ENCODE assay signal across 8 cellular contexts in the genomic region with DNA sequence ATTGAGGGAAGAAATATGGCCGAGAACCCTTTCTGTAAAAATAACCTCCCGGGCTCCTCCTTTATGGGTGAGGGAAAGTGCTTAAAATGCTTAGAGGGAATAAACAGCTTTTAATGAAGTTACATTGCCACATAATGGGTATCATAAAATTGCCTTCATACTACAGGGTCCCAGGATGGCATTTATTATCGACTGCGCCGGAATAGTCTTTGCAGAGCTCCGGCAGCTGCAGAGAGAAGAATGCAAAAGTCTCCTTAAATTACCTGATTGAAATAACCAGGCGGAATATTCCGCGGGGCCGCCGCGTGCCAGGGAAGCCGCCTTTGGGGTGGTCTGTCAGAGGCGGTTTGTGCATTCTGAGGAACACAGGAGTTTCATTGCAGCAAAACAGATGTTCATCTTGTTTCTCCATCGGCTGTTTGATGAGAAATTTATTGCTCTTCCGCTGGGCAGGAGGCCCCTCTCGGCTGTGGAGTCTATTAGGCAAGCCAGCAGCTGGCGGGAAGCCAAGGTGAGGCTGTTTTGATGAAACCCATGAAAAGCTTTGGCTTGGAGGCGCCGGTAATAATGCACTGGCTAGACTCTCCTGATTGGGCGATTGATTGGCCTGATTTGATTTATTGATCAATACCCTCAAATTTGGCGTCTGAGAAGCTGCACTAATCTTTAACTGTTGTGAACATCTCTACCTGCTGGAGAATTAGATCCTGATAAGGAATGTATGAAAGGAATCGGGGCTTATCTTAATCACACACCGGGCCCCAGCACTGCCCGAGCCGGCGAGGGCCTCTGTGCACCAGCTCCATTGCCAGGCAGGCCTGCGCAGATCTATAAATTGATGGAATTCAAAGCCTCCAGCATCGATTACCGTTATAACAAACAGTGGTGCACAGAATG.
DNase-seq lines count a peak whose midpoint lies in the region; ATAC-seq and TF ChIP-seq lines count a peak whose summit lies in the region.

No MANE protein-coding gene starts in this region.

- peaks cover 0 to 72% (median 0%) of the 10 kb centered on the region in 4 donors for H3K27me3 ChIP-seq in esophagus squamous epithelium

- no peak for ATAC-seq in activated CD4-positive, alpha-beta T cell treated with anti-CD3 and anti-CD28 coated beads for 36 hours
- no peak for ATAC-seq in HG03565 (IDR thresholded peaks at IDR 0.05; ENCODE audit: unreplicated experiment)

- CTCF ChIA-PET in activated CD4-positive, alpha-beta T cell treated with anti-CD3 and anti-CD28 coated beads for 36 hours (lab: Charles Lee): no interaction called here
- CTCF ChIA-PET in Calu3 (lab: Charles Lee): no interaction called here

- H3K4me1 ChIP-seq in esophagus squamous epithelium: peaks cover 0 to 14% (median 0%) of the 10 kb centered on the region in 3 donors

- H3K27me3 Mint-ChIP-seq in activated CD4-positive, alpha-beta T cell treated with anti-CD3 and anti-CD28 coated beads for 36 hours: peaks cover 16% of the 10 kb centered on the region
- H3K27me3 Mint-ChIP-seq in type B pancreatic cell (peaks cover 42% of the 10 kb centered on the region), Calu3 (ENCODE audit: unreplicated experiment) (peaks cover 99% of the 10 kb centered on the region)

- no peaks in the 10 kb centered on the region for H3K4me1 Mint-ChIP-seq in activated CD4-positive, alpha-beta T cell treated with anti-CD3 and anti-CD28 coated beads for 36 hours
- H3K4me1 Mint-ChIP-seq in type B pancreatic cell (ENCODE audit: unreplicated experiment) (peaks cover 36% of the 10 kb centered on the region), Calu3 (ENCODE audit: low read depth, unreplicated experiment) (no peaks in the 10 kb centered on the region)

- no peak overlapping the region for H3K4me3 Mint-ChIP-seq in activated CD4-positive, alpha-beta T cell treated with anti-CD3 and anti-CD28 coated beads for 36 hours
- H3K4me3 Mint-ChIP-seq in type B pancreatic cell (peak overlapping the region; percentile 39), Calu3 (ENCODE audit: low read depth, unreplicated experiment) (no peak overlapping the region)

- DNase-seq in activated CD4-positive, alpha-beta T cell treated with anti-CD3 and anti-CD28 coated beads for 36 hours: peak; percentile 21
- no peak for DNase-seq in activated CD4-positive, alpha-beta T cell treated with anti-CD3 and anti-CD28 coated beads, Interleukin-2, amount 50 U/mL, for 48 hours
- DNase-seq in SIG-M5 treated with dmso at 0.1 percent for 504 hours (lab: John Stamatoyannopoulos, UW; ENCODE audit: unreplicated experiment) (peak; percentile 94), inferior parietal cortex (ENCODE audit: extremely low spot score) (peak; percentile 36), type B pancreatic cell (ENCODE audit: extremely low spot score, unreplicated experiment) (no peak), esophagus squamous epithelium (lab: John Stamatoyannopoulos, UW) (no peak), Calu3 (no peak)

- H3K4me3 ChIP-seq in esophagus squamous epithelium: no peak overlapping the region

- TF ChIP-seq CTCF in type B pancreatic cell (conservative IDR thresholded peaks at IDR 0.05) (no peak), esophagus squamous epithelium (IDR thresholded peaks at IDR 0.05) (no peak), Calu3 (IDR thresholded peaks at IDR 0.05; ENCODE audit: unreplicated experiment) (no peak)

- no peak for TF ChIP-seq POLR2A in esophagus squamous epithelium (IDR thresholded peaks at IDR 0.05)

- intact Hi-C loops in activated CD4-positive, alpha-beta T cell treated with anti-CD3 and anti-CD28 coated beads for 36 hours (cut with DNase I, micrococcal nuclease): no loop called here
- intact Hi-C loops in esophagus squamous epithelium (cut with DNase I) (no loop called here), Calu3 (cut with micrococcal nuclease; ENCODE audit: unreplicated experiment) (no loop called here)

- POLR2A ChIA-PET in activated CD4-positive, alpha-beta T cell treated with anti-CD3 and anti-CD28 coated beads for 36 hours (lab: Charles Lee): no interaction called here

- no peaks in the 10 kb centered on the region for H3K36me3 Mint-ChIP-seq in activated CD4-positive, alpha-beta T cell treated with anti-CD3 and anti-CD28 coated beads for 36 hours (ENCODE audit: low read depth)
- no peaks in the 10 kb centered on the region for H3K36me3 Mint-ChIP-seq in type B pancreatic cell
- H3K36me3 Mint-ChIP-seq in Calu3 (ENCODE audit: insufficient read depth, unreplicated experiment): no peaks in the 10 kb centered on the region

- no peaks in the 10 kb centered on the region for H3K36me3 ChIP-seq in esophagus squamous epithelium

- no peak overlapping the region for H3K27ac ChIP-seq in esophagus squamous epithelium

- 37 to 51% methylated on average over 28 to 29 of the region's 30 CpGs for WGBS in esophagus squamous epithelium, 2 donors

- H3K9me3 Mint-ChIP-seq in activated CD4-positive, alpha-beta T cell treated with anti-CD3 and anti-CD28 coated beads for 36 hours (ENCODE audit: low read depth): no peaks in the 10 kb centered on the region
- H3K9me3 Mint-ChIP-seq in type B pancreatic cell (no peaks in the 10 kb centered on the region), Calu3 (ENCODE audit: low read depth, unreplicated experiment) (no peaks in the 10 kb centered on the region)

- no TSS peak for BruUV-seq in Calu3 (replicated peaks; lab: Mats Ljungman, UMichigan)

- H3K27ac Mint-ChIP-seq in activated CD4-positive, alpha-beta T cell treated with anti-CD3 and anti-CD28 coated beads for 36 hours: no peak overlapping the region
- H3K27ac Mint-ChIP-seq in type B pancreatic cell: peak overlapping the region; percentile 21
- no peak overlapping the region for H3K27ac Mint-ChIP-seq in Calu3 (ENCODE audit: unreplicated experiment)

- H3K9me3 ChIP-seq in esophagus squamous epithelium: no peaks in the 10 kb centered on the region

Comparison
In these comparisons a context has a peak if more than half of its experiments do, and no peak if none do; other contexts are left out.
1. DNase-seq: peak in activated CD4-positive, alpha-beta T cell treated with anti-CD3 and anti-CD28 coated beads for 36 hours (single experiment), SIG-M5 treated with dmso at 0.1 percent for 504 hours (single experiment) and inferior parietal cortex (single experiment); none in activated CD4-positive, alpha-beta T cell treated with anti-CD3 and anti-CD28 coated beads, Interleukin-2, amount 50 U/mL, for 48 hours (0 of 2), type B pancreatic cell (single experiment), esophagus squamous epithelium (single experiment) and Calu3 (single experiment).